9 cellular contexts compared by ENCODE assay signal in the genomic region with DNA sequence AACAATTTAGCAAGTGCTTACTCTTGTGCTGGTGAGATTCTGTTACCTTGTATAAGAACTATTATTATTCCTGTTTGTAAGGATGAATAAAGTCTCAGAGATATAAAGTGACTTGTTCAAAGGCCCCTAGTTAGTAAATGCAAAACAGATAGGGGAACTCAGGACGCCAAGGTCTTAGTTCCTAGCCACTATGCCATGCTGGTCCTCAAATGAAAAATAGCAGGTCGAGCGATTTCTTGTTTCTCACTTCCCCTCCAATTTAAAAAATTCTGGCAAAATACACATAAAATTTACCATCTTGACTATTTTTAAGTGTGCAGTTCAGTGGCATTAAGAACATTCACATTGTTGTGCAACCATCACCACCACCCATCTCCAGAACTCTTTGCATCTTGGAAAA. TPM values are rescaled to one million over a fixed set of nuclear protein-coding genes. Genes with fewer than 3 reads are reported as not detected.
A peak's percentile ranks its signal among the peaks of the same experiment; 100 is the strongest.
DNase-seq lines count a peak whose midpoint lies in the region; ATAC-seq, FAIRE-seq and TF ChIP-seq lines count a peak whose summit lies in the region.
"Had no signal": no experiment of that assay in that cellular context is flagged by ENCODE, and none has a peak within 500 bp of the region (broad histone marks: within the 10 kb centered on the region; RNA-seq: fewer than 3 reads in every experiment).

No MANE protein-coding gene starts in this region.

- WGBS in aorta, 2 donors: 58 to 68% methylated on average over 3 of the region's 3 CpGs

- H3K27ac ChIP-seq in BLaER1 treated with 17β-estradiol and CSF1 and Interleukin-3, amounts not matched to agents 10 nM and 100 nM: peak overlapping the region; percentile 4 to 86 (median 77); a peak in 19 of 22 replicates
- no peak overlapping the region for H3K27ac ChIP-seq in aorta (ENCODE audit: low read depth in 1 of 2, low read length in 2 of 2)

- FAIRE-seq in bronchial epithelial cell (lab: Jason Lieb, UNC): no peak

- peak overlapping the region; percentile 70 to 87 (median 76) for H3K4me3 ChIP-seq in BLaER1 treated with 17β-estradiol and CSF1 and Interleukin-3, amounts not matched to agents 10 nM and 100 nM
- H3K4me3 ChIP-seq in MG63: peak overlapping the region; percentile 93
- peak overlapping the region; percentile 71 for H3K4me3 ChIP-seq in bronchial epithelial cell (ENCODE audit: low read depth, low read length)
- H3K4me3 ChIP-seq in aorta (ENCODE audit: low read length in 2 of 2): no peak overlapping the region

- H3K4me1 ChIP-seq in BLaER1 treated with 17β-estradiol and CSF1 and Interleukin-3, amounts not matched to agents 10 nM and 100 nM: peaks cover 35 to 49% (median 45%) of the 10 kb centered on the region in 10 experiments
- H3K4me1 ChIP-seq in aorta (ENCODE audit: control insufficient read depth in 1 of 2, insufficient read depth in 2 of 2, low read length in 2 of 2): no peaks in the 10 kb centered on the region

- peaks cover 4% of the 10 kb centered on the region for H3K36me3 Mint-ChIP-seq in nephron (ENCODE audit: low read depth)

- peak overlapping the region; percentile 92 to 97 (median 94) for H3K4me3 Mint-ChIP-seq in nephron

- ATAC-seq in aorta (ENCODE audit: low FRiP score) (no peak), HG02884 (IDR thresholded peaks at IDR 0.05; ENCODE audit: unreplicated experiment) (no peak)

- CTCF ChIA-PET in GM10248 (lab: Yijun Ruan, JAX): interaction anchor here (1.7 kb wide), 1 partner anchor 26 kb away, joined by 5 read pairs; no protein-coding TSS in a partner anchor

- no peaks in the 10 kb centered on the region for H3K9me3 Mint-ChIP-seq in nephron

- peak overlapping the region in 2 of 3 experiments; percentile 52 to 96 for H3K27ac Mint-ChIP-seq in nephron

- peak overlapping the region; percentile 84 to 99 (median 90) for H3K4me2 ChIP-seq in BLaER1 treated with 17β-estradiol and CSF1 and Interleukin-3, amounts not matched to agents 10 nM and 100 nM

- TF ChIP-seq CTCF in bronchial epithelial cell (IDR thresholded peaks at IDR 0.05; ENCODE audit: insufficient read depth, low read length, severe bottlenecking): no peak
- TF ChIP-seq CTCF in nephron (IDR thresholded peaks at IDR 0.05; ENCODE audit: unreplicated experiment in 3 of 3): no peak
- TF ChIP-seq CTCF in GM10248 (IDR thresholded peaks at IDR 0.05; ENCODE audit: control extremely low read depth, extremely low read depth, low read depth, missing control alignments): no peak

- DNase-seq in MG63 (no peak), bronchial epithelial cell (ENCODE audit: low read depth) (no peak), aorta (no peak), NCI-H226 (no peak), GM10248 (ENCODE audit: extremely low spot score) (no peak)
- DNase-seq: activated CD8-positive, alpha-beta memory T cell treated with anti-CD3 and anti-CD28 coated beads, Interleukin-2, amount 50 U/mL, for 4 hours had no signal

- intact Hi-C loops in aorta (cut with DNase I): no loop called here

- peak overlapping the region; percentile 69 to 86 (median 82); a peak in 21 of 22 replicates for H3K9ac ChIP-seq in BLaER1 treated with 17β-estradiol and CSF1 and Interleukin-3, amounts not matched to agents 10 nM and 100 nM

- H3K36me3 ChIP-seq in BLaER1 treated with 17β-estradiol and CSF1 and Interleukin-3, amounts not matched to agents 10 nM and 100 nM: peaks cover 0 to 25% (median 10%) of the 10 kb centered on the region in 11 experiments; a peak in 16 of 22 replicates
- H3K36me3 ChIP-seq in MG63 (peaks cover 12% of the 10 kb centered on the region), bronchial epithelial cell (ENCODE audit: control insufficient read depth, insufficient read depth, low read length) (peaks cover 1% of the 10 kb centered on the region), aorta (ENCODE audit: control insufficient read depth in 1 of 2, insufficient read depth in 2 of 2, low read length in 1 of 2) (no peaks in the 10 kb centered on the region)

- H3K27me3 ChIP-seq in BLaER1 treated with 17β-estradiol and CSF1 and Interleukin-3, amounts not matched to agents 10 nM and 100 nM: no peaks in the 10 kb centered on the region
- no peaks in the 10 kb centered on the region for H3K27me3 ChIP-seq in MG63
- no peaks in the 10 kb centered on the region for H3K27me3 ChIP-seq in bronchial epithelial cell (ENCODE audit: control insufficient read depth, insufficient read depth, low read length)
- no peaks in the 10 kb centered on the region for H3K27me3 ChIP-seq in aorta (ENCODE audit: control insufficient read depth in 1 of 2, insufficient read depth in 2 of 2, low read length in 1 of 2)

- H4K20me1 ChIP-seq in BLaER1 treated with 17β-estradiol and CSF1 and Interleukin-3, amounts not matched to agents 10 nM and 100 nM: peaks cover 5 to 46% (median 17%) of the 10 kb centered on the region in 11 experiments; a peak in 15 of 22 replicates

- H3K4me1 Mint-ChIP-seq in nephron: peaks cover 19% of the 10 kb centered on the region

- H3K27me3 Mint-ChIP-seq in nephron (ENCODE audit: low read depth): no peaks in the 10 kb centered on the region

- POLR2A ChIA-PET in GM10248 (lab: Yijun Ruan, JAX): interaction anchor here (1.0 kb wide), 1 partner anchor 12 kb away, joined by 3 read pairs; the partner anchor contains the start of gene DNAJB1

- H3K9me3 ChIP-seq in BLaER1 treated with 17β-estradiol and CSF1 and Interleukin-3, amounts not matched to agents 10 nM and 100 nM (replicated peaks in 1 of 11): no peaks in the 10 kb centered on the region
- H3K9me3 ChIP-seq in MG63: no peaks in the 10 kb centered on the region
- no peaks in the 10 kb centered on the region for H3K9me3 ChIP-seq in aorta (ENCODE audit: control insufficient read depth, low read length)

RNA-seq across cellular contexts. Expression of gene TECR, which starts 1.1 kb away (rescaled TPM):
- total RNA-seq in MG63 (2014; rRNA removed; shearing (Covaris generic); ENCODE audit: low replicate concordance): 143 and 165 TPM in 2 replicates
- 20.0 and 46.3 TPM in 2 replicates for total RNA-seq in bronchial epithelial cell
- 10 to 100 TPM; 40.1 to 64.4 TPM for total RNA-seq in aorta
- 100 to 1,000 TPM in 1 of 2 donors, 10 to 100 TPM in 1; 56.5 to 112 TPM for polyA plus RNA-seq in aorta

RNA-seq across cellular contexts. Expression of gene DNAJB1, which starts 12.3 kb away (rescaled TPM):
- 133 and 164 TPM in 2 replicates for total RNA-seq in MG63 (2014; rRNA removed; shearing (Covaris generic); ENCODE audit: low replicate concordance)
- total RNA-seq in bronchial epithelial cell (58.4 and 117 TPM in 2 replicates), aorta (10 to 100 TPM; 58.0 to 95.8 TPM)
- 10 to 100 TPM; 34.8 to 44.3 TPM for polyA plus RNA-seq in aorta

RNA-seq across cellular contexts. Expression of gene GIPC1, which starts 34.6 kb away (rescaled TPM):
- total RNA-seq in MG63 (2014; rRNA removed; shearing (Covaris generic); ENCODE audit: low replicate concordance): 111 and 196 TPM in 2 replicates
- 327 and 466 TPM in 2 replicates for total RNA-seq in bronchial epithelial cell
- 10 to 100 TPM; 42.3 to 53.0 TPM for total RNA-seq in aorta
- polyA plus RNA-seq in aorta: 100 to 1,000 TPM in 1 of 2 donors, 10 to 100 TPM in 1; 55.8 to 117 TPM

RNA-seq across cellular contexts. Expression of gene NDUFB7, which starts 41.4 kb away (rescaled TPM):
- total RNA-seq in MG63 (2014; rRNA removed; shearing (Covaris generic); ENCODE audit: low replicate concordance): 487 and 678 TPM in 2 replicates
- total RNA-seq in bronchial epithelial cell (192 and 347 TPM in 2 replicates), aorta (100 to 1,000 TPM; 118 to 126 TPM)
- polyA plus RNA-seq in aorta: 100 to 1,000 TPM; 433 to 452 TPM

RNA-seq across cellular contexts. Expression of gene CLEC17A, which starts 52.4 kb away (rescaled TPM):
- not detected in 2 replicates for total RNA-seq in MG63 (2014; rRNA removed; shearing (Covaris generic); ENCODE audit: low replicate concordance)
- not detected in 2 replicates for total RNA-seq in bronchial epithelial cell
- under 1 TPM in 1 of 2 donors, not detected in 1; 0.18 TPM for total RNA-seq in aorta
- polyA plus RNA-seq in aorta: not detected

Comparison
In these comparisons a context has a peak if more than half of its experiments do, and no peak if none do; other contexts are left out.
1. H3K27ac ChIP-seq: peak in BLaER1 treated with 17β-estradiol and CSF1 and Interleukin-3, amounts not matched to agents 10 nM and 100 nM (11 of 11); none in aorta (0 of 2).
2. H3K4me3 ChIP-seq: peak in BLaER1 treated with 17β-estradiol and CSF1 and Interleukin-3, amounts not matched to agents 10 nM and 100 nM (10 of 10), MG63 (single experiment) and bronchial epithelial cell (single experiment); none in aorta (0 of 2).